Comparison of ENCODE assay signal across 8 cellular contexts in the genomic region with DNA sequence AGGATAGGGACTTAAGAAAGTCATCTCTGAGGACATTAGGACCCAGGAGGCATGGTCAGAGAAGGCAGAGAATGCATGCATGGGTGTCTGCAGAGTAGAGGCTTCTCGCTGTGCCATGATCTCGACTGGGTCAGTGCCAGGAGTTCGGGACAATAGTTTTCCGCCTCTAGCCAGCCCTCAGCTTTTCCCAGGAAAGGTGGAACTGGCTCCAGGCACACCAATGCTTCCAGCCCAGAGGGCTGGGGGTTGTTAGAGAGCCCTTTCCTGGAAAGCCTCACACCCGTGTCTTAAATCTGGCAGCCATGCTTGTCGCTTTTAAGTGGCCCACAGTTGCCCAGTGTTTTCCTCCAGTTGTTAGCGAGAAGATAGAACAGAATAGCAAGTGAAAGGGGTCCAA.
DNase-seq lines count a peak whose midpoint lies in the region; ATAC-seq and TF ChIP-seq lines count a peak whose summit lies in the region.

No MANE protein-coding gene starts in this region.

- ATAC-seq in GM19328 (IDR thresholded peaks at IDR 0.05; ENCODE audit: unreplicated experiment): peak; percentile 27
- peak; percentile 23 for ATAC-seq in HG03280 (IDR thresholded peaks at IDR 0.05; ENCODE audit: unreplicated experiment)
- ATAC-seq in stimulated activated naive CD8-positive, alpha-beta T cell treated with anti-CD3 and anti-CD28 coated beads, Interleukin-15, Interleukin-2, amounts not matched to agents 100 U/mL and 50 U/mL, for 24 hours: peak; percentile 19

- DNase-seq in COLO668 (lab: John Stamatoyannopoulos, UW; ENCODE audit: unreplicated experiment) (peak; percentile 39), Peyer's patch (peak in 1 of 3 donors; percentile 51), fibroblast of mammary gland (ENCODE audit: low read depth) (peak; percentile 3), NCI-H510A (lab: John Stamatoyannopoulos, UW) (no peak), NCI-H446 treated with DMSO at 0.1 percent for 48 hours (lab: John Stamatoyannopoulos, UW) (no peak)
- peak; percentile 14 for DNase-seq in stimulated activated naive CD8-positive, alpha-beta T cell treated with anti-CD3 and anti-CD28 coated beads, Interleukin-15, Interleukin-2, amounts not matched to agents 100 U/mL and 50 U/mL, for 24 hours

- no peaks in the 10 kb centered on the region for H3K9me3 ChIP-seq in Peyer's patch

- no peaks in the 10 kb centered on the region for H3K36me3 ChIP-seq in Peyer's patch

- H3K27ac ChIP-seq in Peyer's patch: peak overlapping the region; percentile 71 to 80 (median 78)

- no peaks in the 10 kb centered on the region for H3K27me3 ChIP-seq in Peyer's patch

- peaks cover 0 to 3% (median 1%) of the 10 kb centered on the region in 4 donors for H3K4me1 ChIP-seq in Peyer's patch

- TF ChIP-seq POLR2A in Peyer's patch (IDR thresholded peaks at IDR 0.05): no peak

- H3K4me3 ChIP-seq in Peyer's patch (peak overlapping the region; percentile 54 to 61 (median 58)), fibroblast of mammary gland (ENCODE audit: control insufficient read depth, low read depth, low read length) (peak overlapping the region; percentile 48)

- no peak for TF ChIP-seq CTCF in Peyer's patch (IDR thresholded peaks at IDR 0.05)
- no peak for TF ChIP-seq CTCF in fibroblast of mammary gland (conservative IDR thresholded peaks at IDR 0.05; ENCODE audit: control insufficient read depth, insufficient read depth, low read depth, low read length)

Comparison
In these comparisons a context has a peak if more than half of its experiments do, and no peak if none do; other contexts are left out.
1. DNase-seq: peak in COLO668 (single experiment), fibroblast of mammary gland (single experiment) and stimulated activated naive CD8-positive, alpha-beta T cell treated with anti-CD3 and anti-CD28 coated beads, Interleukin-15, Interleukin-2, amounts not matched to agents 100 U/mL and 50 U/mL, for 24 hours (single experiment); none in NCI-H510A (single experiment) and NCI-H446 treated with DMSO at 0.1 percent for 48 hours (single experiment).
2. Peak in every context shown above with its lines, with median percentiles within 50 percentile points of each other: ATAC-seq.